1 cellular context compared by ENCODE assay signal in genomic region chr1:12179638-12180121, GRCh38.
TF ChIP-seq lines count a peak whose summit lies in the region.

No MANE protein-coding gene starts in this region.

TF ChIP-seq in H1, 55 proteins besides CTCF, POLR2A, EP300 and RAD21:
- no peak for TF ChIP-seq CBX8 (IDR thresholded peaks at IDR 0.05; ENCODE audit: borderline replicate concordance, low read depth, low read length)
- TF ChIP-seq, protein P1, sequence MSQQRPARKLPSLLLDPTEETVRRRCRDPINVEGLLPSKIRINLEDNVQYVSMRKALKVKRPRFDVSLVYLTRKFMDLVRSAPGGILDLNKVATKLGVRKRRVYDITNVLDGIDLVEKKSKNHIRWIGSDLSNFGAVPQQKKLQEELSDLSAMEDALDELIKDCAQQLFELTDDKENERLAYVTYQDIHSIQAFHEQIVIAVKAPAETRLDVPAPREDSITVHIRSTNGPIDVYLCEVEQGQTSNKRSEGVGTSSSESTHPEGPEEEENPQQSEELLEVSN (IDR thresholded peaks at IDR 0.05): no peak
- no peak for TF ChIP-seq KDM4A (IDR thresholded peaks at IDR 0.05; ENCODE audit: low read depth, low read length, severe bottlenecking)
- TF ChIP-seq SP4 (IDR thresholded peaks at IDR 0.05; ENCODE audit: low read length): no peak
- no peak for TF ChIP-seq FOSL1 (IDR thresholded peaks at IDR 0.05; ENCODE audit: insufficient read depth, low read depth, low read length)
- TF ChIP-seq JUN (IDR thresholded peaks at IDR 0.05; ENCODE audit: low read depth, low read length): no peak
- TF ChIP-seq, protein P2, sequence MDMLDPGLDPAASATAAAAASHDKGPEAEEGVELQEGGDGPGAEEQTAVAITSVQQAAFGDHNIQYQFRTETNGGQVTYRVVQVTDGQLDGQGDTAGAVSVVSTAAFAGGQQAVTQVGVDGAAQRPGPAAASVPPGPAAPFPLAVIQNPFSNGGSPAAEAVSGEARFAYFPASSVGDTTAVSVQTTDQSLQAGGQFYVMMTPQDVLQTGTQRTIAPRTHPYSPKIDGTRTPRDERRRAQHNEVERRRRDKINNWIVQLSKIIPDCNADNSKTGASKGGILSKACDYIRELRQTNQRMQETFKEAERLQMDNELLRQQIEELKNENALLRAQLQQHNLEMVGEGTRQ (IDR thresholded peaks at IDR 0.05; ENCODE audit: low read length): no peak
